In genomic region chr7:43825391-43825808, GRCh38 we compare ENCODE assay signal across 15 cellular contexts. TPM values are rescaled to one million over a fixed set of nuclear protein-coding genes. Genes with fewer than 3 reads are reported as not detected.
A peak's percentile ranks its signal among the peaks of the same experiment; 100 is the strongest.
DNase-seq lines count a peak whose midpoint lies in the region; ATAC-seq and TF ChIP-seq lines count a peak whose summit lies in the region.
"Had no signal": no experiment of that assay in that cellular context is flagged by ENCODE, and none has a peak within 500 bp of the region (broad histone marks: within the 10 kb centered on the region; RNA-seq: fewer than 3 reads in every experiment).

No MANE protein-coding gene starts in this region.

- no peak overlapping the region for H3K4me3 ChIP-seq in esophagus muscularis mucosa
- no peak overlapping the region for H3K4me3 ChIP-seq in endodermal cell (ENCODE audit: low read length)
- H3K4me3 ChIP-seq: A549, GM23248 had no signal

- no peak for TF ChIP-seq EP300 in esophagus muscularis mucosa (IDR thresholded peaks at IDR 0.05)

- POLR2A ChIA-PET in HEK293T (lab: Yijun Ruan, JAX), result interaction anchor here (0.9 to 1.9 kb wide), 4 partner anchors 12 to 243 kb away, joined by 3 to 6 read pairs (median 4); partner anchors contain the start of genes COA1, MRPS24 and STK17A

- H3K9ac ChIP-seq in endodermal cell (ENCODE audit: extremely low read depth, low read length, poor library complexity, severe bottlenecking), result no peak overlapping the region
- H3K9ac ChIP-seq: GM23248 had no signal

- H3K9me3 Mint-ChIP-seq in endodermal cell, result peaks cover 11% of the 10 kb centered on the region
- H3K9me3 Mint-ChIP-seq: IgD-negative memory B cell had no signal

- H3K27ac ChIP-seq in esophagus muscularis mucosa (replicated peaks in 1 of 4) (no peak overlapping the region), endodermal cell (ENCODE audit: low read depth, low read length) (no peak overlapping the region)
- H3K27ac ChIP-seq: A549, C4-2B, GM23248 had no signal

- H3K4me1 Mint-ChIP-seq in endodermal cell, result peaks cover 13% of the 10 kb centered on the region
- H3K4me1 Mint-ChIP-seq: CD4-positive, alpha-beta memory T cell; IgD-negative memory B cell had no signal

- H3K4me1 ChIP-seq in esophagus muscularis mucosa (no peaks in the 10 kb centered on the region), endodermal cell (ENCODE audit: control insufficient read depth, insufficient read depth, low read length) (no peaks in the 10 kb centered on the region)
- H3K4me1 ChIP-seq: A549 had no signal

- H3K36me3 Mint-ChIP-seq in endodermal cell (ENCODE audit: low read depth), result peaks cover 4% of the 10 kb centered on the region
- H3K36me3 Mint-ChIP-seq: CD4-positive, alpha-beta memory T cell; IgD-negative memory B cell had no signal

- no peak for ATAC-seq in HG02588 (IDR thresholded peaks at IDR 0.05; ENCODE audit: unreplicated experiment)
- ATAC-seq: A549, HCT116 had no signal

- H3K36me3 ChIP-seq in esophagus muscularis mucosa, result no peaks in the 10 kb centered on the region
- no peaks in the 10 kb centered on the region for H3K36me3 ChIP-seq in endodermal cell (ENCODE audit: control insufficient read depth, insufficient read depth, low read length)
- H3K36me3 ChIP-seq: BE2C had no signal

- CTCF ChIA-PET in HEK293T (lab: Yijun Ruan, JAX), result interaction anchor here (1.5 kb wide), 1 partner anchor 12 kb away, joined by 8 read pairs; no protein-coding TSS in a partner anchor

- WGBS in esophagus muscularis mucosa, result 63% methylated on average over 5 of the region's 5 CpGs
- 75 to 78% methylated on average over 4 to 5 of the region's 5 CpGs for WGBS in endodermal cell (ENCODE audit: insufficient coverage in 1 of 2, insufficient read length in 1 of 2), 2 experiments

- TF ChIP-seq CTCF in esophagus muscularis mucosa (IDR thresholded peaks at IDR 0.05), result no peak
- TF ChIP-seq CTCF in endodermal cell (conservative IDR thresholded peaks at IDR 0.05), result no peak

- intact Hi-C loops in esophagus muscularis mucosa (cut with DNase I), result no loop called here

- H3K4me3 Mint-ChIP-seq in endodermal cell, result no peak overlapping the region
- H3K4me3 Mint-ChIP-seq: CD4-positive, alpha-beta memory T cell; IgD-negative memory B cell had no signal

- H3K9me3 ChIP-seq in esophagus muscularis mucosa, result no peaks in the 10 kb centered on the region
- peaks cover 6% of the 10 kb centered on the region for H3K9me3 ChIP-seq in endodermal cell (ENCODE audit: control insufficient read depth, low read length)
- H3K9me3 ChIP-seq: A549, BE2C had no signal

- peaks cover 7% of the 10 kb centered on the region for H3K27me3 Mint-ChIP-seq in endodermal cell (ENCODE audit: insufficient read depth)

- TF ChIP-seq POLR2A in esophagus muscularis mucosa (IDR thresholded peaks at IDR 0.05; ENCODE audit: low read depth), result no peak

- no peaks in the 10 kb centered on the region for H3K27me3 ChIP-seq in esophagus muscularis mucosa
- no peaks in the 10 kb centered on the region for H3K27me3 ChIP-seq in endodermal cell (ENCODE audit: control insufficient read depth, insufficient read depth, low read length, poor library complexity, severe bottlenecking)
- H3K27me3 ChIP-seq: BE2C had no signal

- peak; percentile 20 for DNase-seq in HEK293T (ENCODE audit: extremely low spot score)
- DNase-seq in esophagus muscularis mucosa (ENCODE audit: extremely low spot score), result peak; percentile 5
- peak; percentile 4 for DNase-seq in renal cortical epithelial cell (ENCODE audit: low read depth)
- no peak for DNase-seq in activated CD8-positive, alpha-beta memory T cell treated with anti-CD3 and anti-CD28 coated beads, Interleukin-2, amount 50 U/mL, for 48 hours
- no peak for DNase-seq in endodermal cell
- DNase-seq: BE2C; CD4-positive, alpha-beta memory T cell; DMS153; DND-41 had no signal

- H3K27ac Mint-ChIP-seq in endodermal cell, result no peak overlapping the region
- H3K27ac Mint-ChIP-seq: CD4-positive, alpha-beta memory T cell had no signal

TF ChIP-seq in HEK293T, 16 proteins besides CTCF, POLR2A, EP300 and RAD21:
- TF ChIP-seq FOXA1 (IDR thresholded peaks at IDR 0.05) (no peak), LEF1 (IDR thresholded peaks at IDR 0.05; ENCODE audit: borderline replicate concordance) (no peak), BHLHE40 (IDR thresholded peaks at IDR 0.05; ENCODE audit: borderline replicate concordance) (no peak), ZNF384 (IDR thresholded peaks at IDR 0.05) (no peak), HDGF (IDR thresholded peaks at IDR 0.05; ENCODE audit: borderline replicate concordance) (no peak), TARDBP (IDR thresholded peaks at IDR 0.05) (no peak), CTBP1 (IDR thresholded peaks at IDR 0.05; ENCODE audit: borderline replicate concordance) (peak; percentile 50; the same call in 1 of the 2 replicates), PKNOX1 (IDR thresholded peaks at IDR 0.05) (peak; percentile 94), L3MBTL2 (conservative IDR thresholded peaks at IDR 0.05) (no peak), ELF4 (IDR thresholded peaks at IDR 0.05) (no peak), ARNT (IDR thresholded peaks at IDR 0.05) (no peak), SUZ12 (IDR thresholded peaks at IDR 0.05) (no peak), FOXM1 (IDR thresholded peaks at IDR 0.05; ENCODE audit: borderline replicate concordance) (no peak), FOXK2 (IDR thresholded peaks at IDR 0.05) (no peak), NFRKB (IDR thresholded peaks at IDR 0.05) (no peak), SP1 (IDR thresholded peaks at IDR 0.05) (no peak)

RNA-seq across cellular contexts. Expression of gene MRPS24, which starts 43.9 kb away (rescaled TPM):
- total RNA-seq in esophagus muscularis mucosa, result 10 to 100 TPM; 72.2 to 93.3 (median 76.2) TPM
- 55.3 and 127 TPM in 2 replicates for total RNA-seq in renal cortical epithelial cell
- total RNA-seq in endodermal cell, result 10 to 100 TPM; 86.5 to 91.0 TPM
- 91.3 TPM for polyA plus RNA-seq in endodermal cell (2013, experiment 1 of 2)
- 73.2 TPM for polyA plus RNA-seq in endodermal cell (2013, experiment 2 of 2)

Comparison
In these comparisons a context has a peak if more than half of its experiments do, and no peak if none do; other contexts are left out.
1. DNase-seq: peak in HEK293T (single experiment), esophagus muscularis mucosa (single experiment) and renal cortical epithelial cell (single experiment); none in activated CD8-positive, alpha-beta memory T cell treated with anti-CD3 and anti-CD28 coated beads, Interleukin-2, amount 50 U/mL, for 48 hours (single experiment) and endodermal cell (single experiment).